8 cellular contexts compared by ENCODE assay signal in the genomic region with DNA sequence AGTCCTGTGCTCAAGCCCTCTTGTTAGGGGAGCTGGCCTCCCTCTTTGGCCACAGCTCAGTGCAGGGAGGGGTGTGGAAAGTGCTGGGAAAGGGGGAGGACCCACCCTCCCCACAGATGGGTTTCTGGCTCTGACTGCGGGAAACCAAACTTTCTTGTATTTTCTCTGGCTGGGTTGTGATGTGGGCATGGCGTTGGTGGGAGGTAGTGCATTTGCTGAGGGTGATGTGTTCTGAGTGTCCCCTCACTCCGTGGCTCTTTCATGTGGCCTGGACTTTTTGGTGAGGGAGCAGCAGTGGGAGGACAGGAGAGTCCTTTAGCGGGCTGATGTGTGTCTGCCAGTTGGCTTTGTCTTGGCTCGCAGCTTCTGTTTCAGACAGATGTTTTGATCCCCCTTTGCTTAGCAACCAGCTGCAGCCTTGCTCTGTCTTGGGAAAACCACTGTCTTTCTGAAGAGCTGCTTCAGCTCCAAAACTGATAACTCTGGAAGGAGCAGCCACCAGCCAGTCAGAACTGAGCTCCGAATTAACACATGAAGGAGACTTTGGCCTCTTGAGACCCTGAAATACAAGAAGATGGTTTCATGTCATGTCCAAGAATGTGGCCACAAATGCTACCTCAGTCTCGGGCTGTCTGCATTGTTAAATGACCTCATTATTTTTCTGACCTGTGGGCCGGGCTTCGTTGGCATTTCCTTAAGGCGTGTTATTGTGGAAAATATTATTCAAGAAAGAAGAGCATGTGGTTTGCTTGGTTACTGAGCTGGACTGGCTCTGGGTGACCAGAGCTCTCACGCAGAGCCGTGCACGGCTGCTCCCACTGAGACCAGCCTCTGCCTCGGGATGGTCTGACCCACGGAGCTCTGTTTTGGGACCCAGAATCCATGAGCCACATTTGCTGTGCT. TPM values are rescaled to one million over a fixed set of nuclear protein-coding genes. Genes with fewer than 3 reads are reported as not detected.
DNase-seq lines count a peak whose midpoint lies in the region; TF ChIP-seq lines count a peak whose summit lies in the region.

No MANE protein-coding gene starts in this region.

- H3K4me3 ChIP-seq in astrocyte of the spinal cord (ENCODE audit: low read depth, low read length) (no peak overlapping the region), kidney epithelial cell (ENCODE audit: low read depth, low read length) (no peak overlapping the region)

- H3K36me3 ChIP-seq in kidney epithelial cell (ENCODE audit: control insufficient read depth, insufficient read depth, low read length): no peaks in the 10 kb centered on the region

- TF ChIP-seq CTCF in astrocyte of the spinal cord (IDR thresholded peaks at IDR 0.05; ENCODE audit: low read depth, low read length) (no peak), kidney epithelial cell (IDR thresholded peaks at IDR 0.05; ENCODE audit: insufficient read depth, low read length, poor library complexity, severe bottlenecking) (no peak), GM20000 (IDR thresholded peaks at IDR 0.05; ENCODE audit: extremely low read depth, missing control alignments) (no peak)

- DNase-seq in stimulated activated CD4-positive, alpha-beta T cell treated with anti-CD3 and anti-CD28 coated beads, Interleukin-12 subunit alpha, Interleukin-12 subunit beta, amount 100 ng/mL, for 48 hours (ENCODE audit: low read depth in 2 of 3, low spot score in 1 of 3): peak; percentile 31 to 49 (median 41)
- DNase-seq in stimulated activated CD4-positive, alpha-beta T cell treated with anti-CD3 and anti-CD28 coated beads, Interleukin-12 subunit alpha, Interleukin-12 subunit beta, amount 100 ng/mL, for 4 hours: no peak
- DNase-seq in astrocyte of the spinal cord (ENCODE audit: low read depth, low spot score) (peak; percentile 95), kidney epithelial cell (ENCODE audit: low read depth) (peak; percentile 55), GM20000 (ENCODE audit: low spot score) (no peak), DMS53 treated with DMSO at 0.1 percent for 48 hours (lab: John Stamatoyannopoulos, UW; ENCODE audit: unreplicated experiment) (no peak), SHP77 treated with DMSO at 0.1 percent for 48 hours (lab: John Stamatoyannopoulos, UW) (no peak)
- peak; percentile 39 to 63 for DNase-seq in stimulated activated CD8-positive, alpha-beta memory T cell treated with anti-CD3 and anti-CD28 coated beads, Interleukin-7, amount 100 ng/mL, for 48 hours (ENCODE audit: extremely low read depth in 1 of 2, low read depth in 1 of 2)

- in situ Hi-C loops in astrocyte of the spinal cord (cut with HindIII; ENCODE audit: low sequenced_read_pairs): no loop called here

- no peaks in the 10 kb centered on the region for H3K27me3 ChIP-seq in kidney epithelial cell (ENCODE audit: control insufficient read depth, insufficient read depth, low read length)

RNA-seq across cellular contexts. Expression of gene SYNJ2, which starts 21.5 kb away (rescaled TPM):
- total RNA-seq in kidney epithelial cell: 14.3 and 14.4 TPM in 2 replicates

Comparison
In these comparisons a context has a peak if more than half of its experiments do, and no peak if none do; other contexts are left out.
1. DNase-seq: peak in stimulated activated CD4-positive, alpha-beta T cell treated with anti-CD3 and anti-CD28 coated beads, Interleukin-12 subunit alpha, Interleukin-12 subunit beta, amount 100 ng/mL, for 48 hours (3 of 3), astrocyte of the spinal cord (single experiment), kidney epithelial cell (single experiment) and stimulated activated CD8-positive, alpha-beta memory T cell treated with anti-CD3 and anti-CD28 coated beads, Interleukin-7, amount 100 ng/mL, for 48 hours (2 of 2); none in stimulated activated CD4-positive, alpha-beta T cell treated with anti-CD3 and anti-CD28 coated beads, Interleukin-12 subunit alpha, Interleukin-12 subunit beta, amount 100 ng/mL, for 4 hours (single experiment), GM20000 (single experiment), DMS53 treated with DMSO at 0.1 percent for 48 hours (single experiment) and SHP77 treated with DMSO at 0.1 percent for 48 hours (single experiment).